ENCODE assay signal across 1 cellular context in genomic region chr5:135996611-135997010, GRCh38.
TF ChIP-seq lines count a peak whose summit lies in the region.

No MANE protein-coding gene starts in this region.

TF ChIP-seq in GM23338, 12 proteins besides CTCF, POLR2A, EP300 and RAD21 (continued from another document):
- no peak for TF ChIP-seq ZNF462 (CRISPR knock-in tag; IDR thresholded peaks at IDR 0.05)
- TF ChIP-seq POLR2AphosphoS5 (IDR thresholded peaks at IDR 0.05; ENCODE audit: low read depth) = no peak
- no peak for TF ChIP-seq JUNB (IDR thresholded peaks at IDR 0.05; ENCODE audit: unreplicated experiment)
- TF ChIP-seq ZNF114 (CRISPR knock-in tag; IDR thresholded peaks at IDR 0.05) = no peak
- no peak for TF ChIP-seq ETS1 (IDR thresholded peaks at IDR 0.05)
TF ChIP-seq in GM23338: peak in this region for 0.
